Comparison of ENCODE assay signal across 8 cellular contexts in the genomic region with DNA sequence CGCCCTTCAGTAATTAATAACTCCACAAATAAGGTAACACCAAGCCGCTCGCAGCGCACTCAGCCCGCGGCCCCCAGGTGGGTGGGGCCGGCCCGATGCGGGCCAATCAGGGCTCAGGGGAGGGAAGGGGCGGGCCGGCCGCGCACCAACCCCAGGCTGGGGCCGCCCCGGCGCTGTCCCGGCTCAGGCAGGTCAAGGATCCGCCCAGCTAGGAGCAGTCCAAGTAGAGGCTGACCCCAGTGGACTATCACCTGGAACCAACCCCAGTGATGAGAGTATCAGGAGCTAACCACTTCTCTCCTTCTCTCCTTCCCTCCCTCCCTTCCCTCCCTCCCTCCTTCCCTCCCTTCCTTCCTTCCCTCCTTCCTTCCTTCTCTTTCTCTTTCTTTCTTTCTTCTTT.
A peak's percentile ranks its signal among the peaks of the same experiment; 100 is the strongest.
DNase-seq lines count a peak whose midpoint lies in the region; ATAC-seq and TF ChIP-seq lines count a peak whose summit lies in the region.

No MANE protein-coding gene starts in this region.

- H3K4me1 ChIP-seq in left ventricle myocardium inferior (peaks cover 8% of the 10 kb centered on the region), sigmoid colon (peaks cover 0 to 12% (median 7%) of the 10 kb centered on the region in 4 donors)

- no peaks in the 10 kb centered on the region for H3K36me3 ChIP-seq in left ventricle myocardium inferior
- H3K36me3 ChIP-seq in sigmoid colon = no peaks in the 10 kb centered on the region

- no peak for TF ChIP-seq EP300 in sigmoid colon (IDR thresholded peaks at IDR 0.05)

- peak overlapping the region; percentile 24 for H3K27ac ChIP-seq in left ventricle myocardium inferior (replicated peaks)
- peak overlapping the region in 3 of 4 donors; percentile 53 to 68 (median 57) for H3K27ac ChIP-seq in sigmoid colon

- no peaks in the 10 kb centered on the region for H3K9me3 ChIP-seq in left ventricle myocardium inferior (replicated peaks)
- no peaks in the 10 kb centered on the region for H3K9me3 ChIP-seq in sigmoid colon

- peak overlapping the region; percentile 50 for H3K4me3 ChIP-seq in left ventricle myocardium inferior
- H3K4me3 ChIP-seq in sigmoid colon = peak overlapping the region in 3 of 4 donors; percentile 9 to 45 (median 43)

- DNase-seq in AG08395 (ENCODE audit: low spot score) (peak; percentile 46), left ventricle myocardium inferior (peak; percentile 76), sigmoid colon (peak; percentile 91), kidney glomerular epithelial cell (lab: John Stamatoyannopoulos, UW) (no peak), DMS 273 (lab: John Stamatoyannopoulos, UW; ENCODE audit: unreplicated experiment) (no peak)

- TF ChIP-seq CTCF in left ventricle myocardium inferior (IDR thresholded peaks at IDR 0.05; ENCODE audit: borderline replicate concordance) (no peak), sigmoid colon (IDR thresholded peaks at IDR 0.05) (no peak)

- intact Hi-C loops in left ventricle myocardium inferior (cut with micrococcal nuclease) = no loop called here
- intact Hi-C loops in sigmoid colon (cut with DNase I) = no loop called here

- no peaks in the 10 kb centered on the region for H3K27me3 ChIP-seq in left ventricle myocardium inferior (ENCODE audit: low read depth)
- no peaks in the 10 kb centered on the region for H3K27me3 ChIP-seq in sigmoid colon

- 6 to 12% methylated on average over 18 of the region's 18 CpGs for WGBS in sigmoid colon, 2 donors

- TF ChIP-seq POLR2A in sigmoid colon (IDR thresholded peaks at IDR 0.05) = no peak

- peak; percentile 81 for ATAC-seq in GM21526 (IDR thresholded peaks at IDR 0.05; ENCODE audit: low FRiP score, unreplicated experiment)
- ATAC-seq in SK-N-SH treated with all-trans-retinoic acid at 6 μM for 48 hours = peak; percentile 89
- no peak for ATAC-seq in HG03139 (IDR thresholded peaks at IDR 0.05; ENCODE audit: unreplicated experiment)

TF ChIP-seq in SK-N-SH treated with all-trans-retinoic acid at 6 μM for 48 hours, 23 proteins besides CTCF, POLR2A, EP300 and RAD21:
- TF ChIP-seq, protein P1, sequence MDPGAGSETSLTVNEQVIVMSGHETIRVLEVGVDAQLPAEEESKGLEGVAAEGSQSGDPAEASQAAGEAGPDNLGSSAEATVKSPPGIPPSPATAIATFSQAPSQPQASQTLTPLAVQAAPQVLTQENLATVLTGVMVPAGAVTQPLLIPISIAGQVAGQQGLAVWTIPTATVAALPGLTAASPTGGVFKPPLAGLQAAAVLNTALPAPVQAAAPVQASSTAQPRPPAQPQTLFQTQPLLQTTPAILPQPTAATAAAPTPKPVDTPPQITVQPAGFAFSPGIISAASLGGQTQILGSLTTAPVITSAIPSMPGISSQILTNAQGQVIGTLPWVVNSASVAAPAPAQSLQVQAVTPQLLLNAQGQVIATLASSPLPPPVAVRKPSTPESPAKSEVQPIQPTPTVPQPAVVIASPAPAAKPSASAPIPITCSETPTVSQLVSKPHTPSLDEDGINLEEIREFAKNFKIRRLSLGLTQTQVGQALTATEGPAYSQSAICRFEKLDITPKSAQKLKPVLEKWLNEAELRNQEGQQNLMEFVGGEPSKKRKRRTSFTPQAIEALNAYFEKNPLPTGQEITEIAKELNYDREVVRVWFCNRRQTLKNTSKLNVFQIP (CRISPR knock-in tag; IDR thresholded peaks at IDR 0.05; ENCODE audit: borderline replicate concordance, low read depth) = no peak
- TF ChIP-seq ZC3H10 (CRISPR knock-in tag; IDR thresholded peaks at IDR 0.05) (no peak), CSDC2 (CRISPR knock-in tag; IDR thresholded peaks at IDR 0.05) (no peak), OSR1 (CRISPR knock-in tag; IDR thresholded peaks at IDR 0.05) (no peak), PPARA (CRISPR knock-in tag; IDR thresholded peaks at IDR 0.05; ENCODE audit: borderline replicate concordance) (no peak), ESRRG (CRISPR knock-in tag; IDR thresholded peaks at IDR 0.05) (no peak)
- TF ChIP-seq, protein P2, sequence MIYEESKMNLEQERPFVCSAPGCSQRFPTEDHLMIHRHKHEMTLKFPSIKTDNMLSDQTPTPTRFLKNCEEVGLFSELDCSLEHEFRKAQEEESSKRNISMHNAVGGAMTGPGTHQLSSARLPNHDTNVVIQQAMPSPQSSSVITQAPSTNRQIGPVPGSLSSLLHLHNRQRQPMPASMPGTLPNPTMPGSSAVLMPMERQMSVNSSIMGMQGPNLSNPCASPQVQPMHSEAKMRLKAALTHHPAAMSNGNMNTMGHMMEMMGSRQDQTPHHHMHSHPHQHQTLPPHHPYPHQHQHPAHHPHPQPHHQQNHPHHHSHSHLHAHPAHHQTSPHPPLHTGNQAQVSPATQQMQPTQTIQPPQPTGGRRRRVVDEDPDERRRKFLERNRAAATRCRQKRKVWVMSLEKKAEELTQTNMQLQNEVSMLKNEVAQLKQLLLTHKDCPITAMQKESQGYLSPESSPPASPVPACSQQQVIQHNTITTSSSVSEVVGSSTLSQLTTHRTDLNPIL (CRISPR knock-in tag; IDR thresholded peaks at IDR 0.05; ENCODE audit: low read depth) = no peak

Comparison
In these comparisons a context has a peak if more than half of its experiments do, and no peak if none do; other contexts are left out.
1. DNase-seq: peak in AG08395 (single experiment), left ventricle myocardium inferior (single experiment) and sigmoid colon (single experiment); none in kidney glomerular epithelial cell (single experiment) and DMS 273 (single experiment).